13 cellular contexts compared by ENCODE assay signal in genomic region chr1:221718391-221719277, GRCh38. TPM values are rescaled to one million over a fixed set of nuclear protein-coding genes. Genes with fewer than 3 reads are reported as not detected.
DNase-seq lines count a peak whose midpoint lies in the region; ATAC-seq and TF ChIP-seq lines count a peak whose summit lies in the region.
"Had no signal": no experiment of that assay in that cellular context is flagged by ENCODE, and none has a peak within 500 bp of the region (broad histone marks: within the 10 kb centered on the region; RNA-seq: fewer than 3 reads in every experiment).

No MANE protein-coding gene starts in this region.

- intact Hi-C loops in Right ventricle myocardium superior (cut with DNase I): no loop called here
- intact Hi-C loops in heart left ventricle (cut with DNase I): no loop called here

- no peaks in the 10 kb centered on the region for H3K27me3 ChIP-seq in heart left ventricle
- H3K27me3 ChIP-seq in layer of hippocampus (ENCODE audit: control insufficient read depth, insufficient read depth, low read length): no peaks in the 10 kb centered on the region

- no peaks in the 10 kb centered on the region for H3K27me3 Mint-ChIP-seq in type B pancreatic cell

- peaks cover 10% of the 10 kb centered on the region for H3K36me3 Mint-ChIP-seq in type B pancreatic cell

- peaks cover 65% of the 10 kb centered on the region for H3K4me1 Mint-ChIP-seq in type B pancreatic cell (ENCODE audit: unreplicated experiment)

- ATAC-seq in Right ventricle myocardium superior (ENCODE audit: poor library complexity) (peak; percentile 43), heart left ventricle (no peak)
- ATAC-seq: psoas muscle had no signal

- peak overlapping the region; percentile 26 for H3K27ac Mint-ChIP-seq in type B pancreatic cell
- H3K27ac Mint-ChIP-seq: T-helper 1 cell treated with Interleukin-12 subunit alpha and Interleukin-12 subunit beta and Interleukin-4 antibody, amounts not matched to agents 30 μg/mL and 1 μg/mL, for 36 hours had no signal

- 56 to 72% (median 63%) methylated on average over 5 of the region's 5 CpGs for WGBS in heart left ventricle, 4 donors

- peak overlapping the region; percentile 44 for H3K4me3 Mint-ChIP-seq in type B pancreatic cell
- H3K4me3 Mint-ChIP-seq: T-helper 1 cell treated with Interleukin-12 subunit alpha and Interleukin-12 subunit beta and Interleukin-4 antibody, amounts not matched to agents 30 μg/mL and 1 μg/mL, for 36 hours had no signal

- no peak overlapping the region for H3K4me3 ChIP-seq in heart left ventricle
- H3K4me3 ChIP-seq: psoas muscle had no signal

- peaks cover 0 to 6% (median 0%) of the 10 kb centered on the region in 12 donors for H3K9me3 ChIP-seq in heart left ventricle
- H3K9me3 ChIP-seq: psoas muscle had no signal

- H3K4me1 ChIP-seq in heart left ventricle: peaks cover 0 to 89% (median 12%) of the 10 kb centered on the region in 12 donors

- no peaks in the 10 kb centered on the region for H3K9me3 Mint-ChIP-seq in type B pancreatic cell

- no peaks in the 10 kb centered on the region for H3K36me3 ChIP-seq in heart left ventricle

- TF ChIP-seq CTCF in heart left ventricle (IDR thresholded peaks at IDR 0.05): no peak
- no peak for TF ChIP-seq CTCF in type B pancreatic cell (conservative IDR thresholded peaks at IDR 0.05)

- no peak for DNase-seq in Right ventricle myocardium superior
- no peak for DNase-seq in heart left ventricle
- DNase-seq in amniotic stem cell (lab: John Stamatoyannopoulos, UW): peak; percentile 80
- DNase-seq in type B pancreatic cell (ENCODE audit: extremely low spot score, unreplicated experiment): no peak
- DNase-seq in inferior parietal cortex (ENCODE audit: extremely low spot score): no peak
- DNase-seq in RPMI8226: no peak
- DNase-seq in GM19238 (ENCODE audit: insufficient read length, low spot score): no peak
- DNase-seq: C1 segment of cervical spinal cord; NCI-H1436 treated with DMSO at 0.1 percent for 48 hours; psoas muscle; stimulated activated naive CD4-positive, alpha-beta T cell treated with Interleukin-2 at 50 U/mL for 16 hours had no signal

- H3K27ac ChIP-seq in heart left ventricle: peak overlapping the region in 2 of 12 donors; percentile 63 to 75
- peak overlapping the region; percentile 60 for H3K27ac ChIP-seq in layer of hippocampus (ENCODE audit: low read depth, low read length)

- TF ChIP-seq POLR2A in heart left ventricle (IDR thresholded peaks at IDR 0.05): no peak

RNA-seq across cellular contexts. Expression of gene DUSP10, which starts 23.3 kb away (rescaled TPM):
- total RNA-seq in Right ventricle myocardium superior (4.5 TPM), heart left ventricle (1 to 10 TPM; 2.8 to 7.1 (median 4.4) TPM), type B pancreatic cell (ENCODE audit: low replicate concordance) (19.6 and 29.4 TPM in 2 replicates)
- polyA plus RNA-seq in heart left ventricle: 1 to 10 TPM; 2.2 to 2.7 TPM
